1 cellular context compared by ENCODE assay signal in genomic region chr1:38005195-38006007, GRCh38.
TF ChIP-seq lines count a peak whose summit lies in the region.

TSS of gene FHL3 (minus strand) at chr1:38005514. CDS start at chr1:37999412, 6,102 bp downstream.

TF ChIP-seq in HEK293, 187 proteins besides CTCF, POLR2A, EP300 and RAD21 (continued from another document):
- TF ChIP-seq ZNF398 (tag by site-specific recombination; IDR thresholded peaks at IDR 0.05) (no peak), ZNF600 (tag by site-specific recombination; IDR thresholded peaks at IDR 0.05) (peak; percentile 95), ZNF335 (tag by site-specific recombination; conservative IDR thresholded peaks at IDR 0.05) (peak; percentile 38; the same call in 1 of the 2 replicates), ZBTB8A (tag by site-specific recombination; IDR thresholded peaks at IDR 0.05) (peak; percentile 36; the same call in 1 of the 2 replicates)
